8 cellular contexts compared by ENCODE assay signal in the genomic region with DNA sequence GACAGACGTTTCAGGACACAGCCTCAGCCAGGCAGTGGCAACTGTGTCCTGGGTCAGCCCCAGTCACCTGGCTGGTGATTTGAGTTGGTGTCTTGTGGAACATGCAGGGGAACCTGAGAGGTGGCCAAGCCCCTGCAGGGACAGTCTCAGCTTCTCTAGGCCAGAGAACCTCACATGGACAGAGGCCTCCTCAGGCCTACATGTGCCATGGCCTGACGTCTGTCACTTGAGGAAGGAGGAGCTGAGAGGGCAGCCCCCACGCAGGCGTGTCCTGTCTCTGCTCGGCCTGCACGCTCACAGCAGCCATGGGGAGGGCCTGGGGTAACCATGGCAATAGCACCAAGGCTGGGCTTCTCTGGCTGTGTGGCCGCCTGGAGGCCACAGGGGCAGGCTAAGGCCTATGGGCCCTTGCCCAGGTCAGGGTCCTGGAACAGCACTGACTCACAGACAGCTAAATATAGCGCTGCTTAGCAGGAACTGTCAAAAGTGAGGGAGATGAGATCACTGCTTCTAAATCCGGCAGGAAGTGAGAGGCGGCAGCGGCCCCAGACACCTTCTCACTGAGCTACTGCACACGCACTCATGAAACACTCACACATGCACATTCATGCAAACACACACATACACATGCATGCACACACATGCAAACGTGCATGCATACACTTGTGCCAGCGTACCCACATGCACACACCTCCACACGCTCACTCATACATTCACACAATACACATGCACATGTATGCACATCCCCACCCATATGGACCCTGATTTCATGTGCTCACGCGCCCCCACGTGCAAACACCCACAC. TPM values are rescaled to one million over a fixed set of nuclear protein-coding genes. Genes with fewer than 3 reads are reported as not detected.
DNase-seq lines count a peak whose midpoint lies in the region; ATAC-seq and TF ChIP-seq lines count a peak whose summit lies in the region.

No MANE protein-coding gene starts in this region.

- peak overlapping the region; percentile 16 for H3K4me3 Mint-ChIP-seq in neural progenitor cell

- H3K27me3 ChIP-seq in neural progenitor cell (no peaks in the 10 kb centered on the region), stomach smooth muscle (ENCODE audit: control insufficient read depth in 1 of 2, insufficient read depth in 2 of 2, low read length in 2 of 2) (no peaks in the 10 kb centered on the region)

- TF ChIP-seq CTCF in GM13976 (IDR thresholded peaks at IDR 0.05; ENCODE audit: borderline replicate concordance, control extremely low read depth, extremely low read depth, insufficient read depth, missing control alignments): peak; percentile 16
- TF ChIP-seq CTCF in neural progenitor cell (IDR thresholded peaks at IDR 0.05): no peak

- ATAC-seq in HG02642 (IDR thresholded peaks at IDR 0.05; ENCODE audit: poor library complexity, unreplicated experiment): peak; percentile 80
- peak; percentile 76 for ATAC-seq in esophagus mucosa

- in situ Hi-C loops in GM13976 (cut with MboI; ENCODE audit: low sequenced_read_pairs, unreplicated experiment): no loop called here

- no peaks in the 10 kb centered on the region for H3K36me3 Mint-ChIP-seq in neural progenitor cell

- DNase-seq in GM13976 (ENCODE audit: low spot score): peak; percentile 92
- DNase-seq in NOMO-1 (lab: John Stamatoyannopoulos, UW; ENCODE audit: unreplicated experiment in 2 of 2): peak; percentile 82 to 91
- DNase-seq in activated T-cell treated with anti-CD3 and anti-CD28 coated beads for 4 hours: peak; percentile 51
- peak; percentile 40 for DNase-seq in neural progenitor cell (ENCODE audit: low spot score)
- no peak for DNase-seq in NCI-H2196 treated with DMSO at 0.1 percent for 48 hours (lab: John Stamatoyannopoulos, UW; ENCODE audit: unreplicated experiment)

- H3K27ac Mint-ChIP-seq in neural progenitor cell: peak overlapping the region; percentile 78

- H3K4me3 ChIP-seq in neural progenitor cell (no peak overlapping the region), stomach smooth muscle (ENCODE audit: low read length in 2 of 2) (peak overlapping the region; percentile 0 to 44)

- peaks cover 18% of the 10 kb centered on the region for H3K4me1 Mint-ChIP-seq in neural progenitor cell

- H3K4me1 ChIP-seq in neural progenitor cell: no peaks in the 10 kb centered on the region
- H3K4me1 ChIP-seq in stomach smooth muscle (ENCODE audit: control insufficient read depth, insufficient read depth, low read length): peaks cover 40% of the 10 kb centered on the region

- H3K27ac ChIP-seq in neural progenitor cell (no peak overlapping the region), stomach smooth muscle (ENCODE audit: low read length) (peak overlapping the region; percentile 37)

- H3K9me3 Mint-ChIP-seq in neural progenitor cell: peaks cover 6% of the 10 kb centered on the region

- H2AFZ ChIP-seq in neural progenitor cell (replicated peaks): no peak overlapping the region

- H3K36me3 ChIP-seq in neural progenitor cell (no peaks in the 10 kb centered on the region), stomach smooth muscle (ENCODE audit: control insufficient read depth in 2 of 2, insufficient read depth in 2 of 2, low read length in 2 of 2) (no peaks in the 10 kb centered on the region)

- no peaks in the 10 kb centered on the region for H3F3A ChIP-seq in neural progenitor cell (ENCODE audit: low read depth)

- peaks cover 11% of the 10 kb centered on the region for H3K27me3 Mint-ChIP-seq in neural progenitor cell (ENCODE audit: insufficient read depth, low read depth)

- H4K20me1 ChIP-seq in neural progenitor cell (ENCODE audit: low read depth): no peaks in the 10 kb centered on the region

- H3K79me2 ChIP-seq in neural progenitor cell (ENCODE audit: low read depth): no peaks in the 10 kb centered on the region

- no peak overlapping the region for H3K4me2 ChIP-seq in neural progenitor cell

- no peaks in the 10 kb centered on the region for H3K9me3 ChIP-seq in neural progenitor cell (ENCODE audit: low read depth)
- H3K9me3 ChIP-seq in stomach smooth muscle (ENCODE audit: control insufficient read depth in 2 of 2, low read length in 2 of 2): no peaks in the 10 kb centered on the region

- H3K9ac ChIP-seq in neural progenitor cell (no peak overlapping the region), stomach smooth muscle (ENCODE audit: low read length in 2 of 2) (peak overlapping the region in 1 of 2 donors; percentile 21)

RNA-seq across cellular contexts. Expression of gene YKT6, which starts 57.0 kb away (rescaled TPM):
- 65.2 TPM for total RNA-seq in esophagus mucosa
- 43.8 and 69.2 TPM in 2 replicates for total RNA-seq in neural progenitor cell (ENCODE audit: low replicate concordance)
